Comparison of ENCODE assay signal across 8 cellular contexts in genomic region chr10:133318494-133319127, GRCh38. TPM values are rescaled to one million over a fixed set of nuclear protein-coding genes. Genes with fewer than 3 reads are reported as not detected.
A peak's percentile ranks its signal among the peaks of the same experiment; 100 is the strongest.
DNase-seq lines count a peak whose midpoint lies in the region; ATAC-seq and TF ChIP-seq lines count a peak whose summit lies in the region.

No MANE protein-coding gene starts in this region.

- 10% methylated on average over 51 of the region's 51 CpGs for WGBS in right cardiac atrium
- 7% methylated on average over 51 of the region's 51 CpGs for WGBS in sigmoid colon, 2 donors

- no peaks in the 10 kb centered on the region for H3K36me3 ChIP-seq in sigmoid colon

- H3K27me3 ChIP-seq in right cardiac atrium (ENCODE audit: control insufficient read depth, insufficient read depth) (no peaks in the 10 kb centered on the region), sigmoid colon (peaks cover 0 to 33% (median 16%) of the 10 kb centered on the region in 3 donors)

- H3K4me1 ChIP-seq in right cardiac atrium (ENCODE audit: control insufficient read depth, insufficient read depth, low read length) (no peaks in the 10 kb centered on the region), sigmoid colon (peaks cover 0 to 23% (median 18%) of the 10 kb centered on the region in 4 donors)

- H3K27ac ChIP-seq in right cardiac atrium (ENCODE audit: low read length) (no peak overlapping the region), sigmoid colon (no peak overlapping the region)

- H3K9me3 ChIP-seq in right cardiac atrium (ENCODE audit: control insufficient read depth, low read length) = no peaks in the 10 kb centered on the region
- no peaks in the 10 kb centered on the region for H3K9me3 ChIP-seq in sigmoid colon

- no peak overlapping the region for H3K4me3 ChIP-seq in right cardiac atrium (ENCODE audit: low read length)
- H3K4me3 ChIP-seq in sigmoid colon = peak overlapping the region in 3 of 4 donors; percentile 16 to 40 (median 30)

- peaks cover 6% of the 10 kb centered on the region for H3K4me1 Mint-ChIP-seq in activated naive CD8-positive, alpha-beta T cell treated with anti-CD3 and anti-CD28 coated beads for 36 hours

- no peaks in the 10 kb centered on the region for H3K36me3 Mint-ChIP-seq in activated naive CD8-positive, alpha-beta T cell treated with anti-CD3 and anti-CD28 coated beads for 36 hours

- peaks cover 12% of the 10 kb centered on the region for H3K27me3 Mint-ChIP-seq in activated naive CD8-positive, alpha-beta T cell treated with anti-CD3 and anti-CD28 coated beads for 36 hours

- H3K27ac Mint-ChIP-seq in activated naive CD8-positive, alpha-beta T cell treated with anti-CD3 and anti-CD28 coated beads for 36 hours = no peak overlapping the region

- peak; percentile 87 to 88 for ATAC-seq in right cardiac atrium
- ATAC-seq in HG02840 (IDR thresholded peaks at IDR 0.05; ENCODE audit: low FRiP score, unreplicated experiment) = no peak

- intact Hi-C loops in right cardiac atrium (cut with DNase I) = no loop called here
- intact Hi-C loops in sigmoid colon (cut with DNase I) = no loop called here

- DNase-seq in CD1c-positive myeloid dendritic cell (ENCODE audit: extremely low spot score) (peak; percentile 81), GM20000 (ENCODE audit: low spot score) (peak; percentile 75), KG1 (lab: John Stamatoyannopoulos, UW) (peak; percentile 29), SKM-1 (lab: John Stamatoyannopoulos, UW; ENCODE audit: unreplicated experiment) (peak; percentile 26), right cardiac atrium (peak in 2 of 3 donors; percentile 78 to 83), sigmoid colon (no peak)
- DNase-seq in activated naive CD8-positive, alpha-beta T cell treated with anti-CD3 and anti-CD28 coated beads for 36 hours = peak; percentile 72

- TF ChIP-seq CTCF in GM20000 (IDR thresholded peaks at IDR 0.05; ENCODE audit: extremely low read depth, missing control alignments) = peak; percentile 86
- TF ChIP-seq CTCF in sigmoid colon (IDR thresholded peaks at IDR 0.05) = peak; percentile 34 to 68 (median 46)

- no peak for TF ChIP-seq POLR2A in sigmoid colon (IDR thresholded peaks at IDR 0.05)

- TF ChIP-seq EP300 in sigmoid colon (IDR thresholded peaks at IDR 0.05) = no peak

- H3K4me3 Mint-ChIP-seq in activated naive CD8-positive, alpha-beta T cell treated with anti-CD3 and anti-CD28 coated beads for 36 hours = peak overlapping the region; percentile 48

- H3K9me3 Mint-ChIP-seq in activated naive CD8-positive, alpha-beta T cell treated with anti-CD3 and anti-CD28 coated beads for 36 hours = no peaks in the 10 kb centered on the region

RNA-seq across cellular contexts. Expression of gene ZNF511, which starts 9.9 kb away (rescaled TPM):
- 10 to 100 TPM; 73.4 to 77.3 TPM for total RNA-seq in activated naive CD8-positive, alpha-beta T cell treated with anti-CD3 and anti-CD28 coated beads for 36 hours
- total RNA-seq in right cardiac atrium = 10 to 100 TPM; 40.2 to 51.8 (median 49.2) TPM
- 60.8 TPM for polyA plus RNA-seq in right cardiac atrium
- total RNA-seq in sigmoid colon = 10 to 100 TPM; 42.8 to 53.6 (median 45.1) TPM
- polyA plus RNA-seq in sigmoid colon = 10 to 100 TPM; 34.7 to 55.6 (median 49.9) TPM

RNA-seq across cellular contexts. Expression of gene TUBGCP2, which starts 9.9 kb away (rescaled TPM):
- 10 to 100 TPM; 53.3 to 57.8 TPM for total RNA-seq in activated naive CD8-positive, alpha-beta T cell treated with anti-CD3 and anti-CD28 coated beads for 36 hours
- total RNA-seq in right cardiac atrium = 10 to 100 TPM; 34.9 to 45.9 (median 37.4) TPM
- polyA plus RNA-seq in right cardiac atrium = 23.0 TPM
- 10 to 100 TPM; 25.8 to 33.5 (median 30.2) TPM for total RNA-seq in sigmoid colon
- 10 to 100 TPM; 13.8 to 51.1 (median 26.6) TPM for polyA plus RNA-seq in sigmoid colon

RNA-seq across cellular contexts. Expression of gene CALY, which starts 18.1 kb away (rescaled TPM):
- not detected for total RNA-seq in activated naive CD8-positive, alpha-beta T cell treated with anti-CD3 and anti-CD28 coated beads for 36 hours
- total RNA-seq in right cardiac atrium = not detected
- polyA plus RNA-seq in right cardiac atrium = 0.18 TPM
- total RNA-seq in sigmoid colon = 1 to 10 TPM; 1.3 to 6.8 (median 5.4) TPM
- polyA plus RNA-seq in sigmoid colon = 1 to 10 TPM in 1 of 3 donors, not detected in 2; 1.4 TPM

RNA-seq across cellular contexts. Expression of gene PRAP1, which starts 28.6 kb away (rescaled TPM):
- not detected for total RNA-seq in activated naive CD8-positive, alpha-beta T cell treated with anti-CD3 and anti-CD28 coated beads for 36 hours
- total RNA-seq in right cardiac atrium (not detected), sigmoid colon (1 to 10 TPM in 1 of 4 donors, not detected in 3; 2.9 TPM)
- polyA plus RNA-seq in right cardiac atrium (not detected), sigmoid colon (100 to 1,000 TPM in 1 of 3 donors, 10 to 100 TPM in 2; 73.4 to 102 (median 88.9) TPM)

RNA-seq across cellular contexts. Expression of gene FUOM, which starts 39.2 kb away (rescaled TPM):
- 10 to 100 TPM; 27.8 to 29.4 TPM for total RNA-seq in activated naive CD8-positive, alpha-beta T cell treated with anti-CD3 and anti-CD28 coated beads for 36 hours
- total RNA-seq in right cardiac atrium (10 to 100 TPM; 19.7 to 25.0 (median 21.8) TPM), sigmoid colon (10 to 100 TPM in 2 of 4 donors, 1 to 10 TPM in 2; 8.0 to 25.7 (median 12.8) TPM)
- polyA plus RNA-seq in right cardiac atrium (26.9 TPM), sigmoid colon (10 to 100 TPM; 39.0 to 98.0 (median 48.9) TPM)
